Comparison of ENCODE assay signal across 25 cellular contexts in the genomic region with DNA sequence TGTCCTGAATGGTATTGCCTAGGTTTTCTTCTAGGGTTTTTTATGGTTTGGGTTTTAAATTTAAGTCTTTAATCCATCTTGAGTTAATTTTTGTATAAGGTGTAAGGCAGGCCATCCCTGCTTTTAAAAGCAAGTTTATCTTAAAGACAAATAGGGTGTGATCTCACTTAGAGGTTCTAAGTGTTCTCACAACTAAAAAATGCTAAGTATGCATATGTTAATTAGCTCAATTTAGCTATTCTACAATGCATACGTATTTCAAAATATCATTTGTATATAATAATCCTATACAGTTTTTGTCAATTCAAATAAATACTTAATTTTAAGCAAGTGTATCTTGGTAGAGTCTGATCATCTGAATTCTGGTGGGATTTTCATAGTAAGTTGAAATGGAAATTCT. TPM values are rescaled to one million over a fixed set of nuclear protein-coding genes. Genes with fewer than 3 reads are reported as not detected.
DNase-seq lines count a peak whose midpoint lies in the region; ATAC-seq and TF ChIP-seq lines count a peak whose summit lies in the region.
"Had no signal": no experiment of that assay in that cellular context is flagged by ENCODE, and none has a peak within 500 bp of the region (broad histone marks: within the 10 kb centered on the region; RNA-seq: fewer than 3 reads in every experiment).

No MANE protein-coding gene starts in this region.

- POLR2A ChIA-PET in PC-3 (lab: Charles Lee; ENCODE audit: unreplicated experiment) = no interaction called here
- POLR2A ChIA-PET in naive thymus-derived CD8-positive, alpha-beta T cell (lab: Charles Lee) = no interaction called here

- no peaks in the 10 kb centered on the region for H3K9me2 ChIP-seq in PC-3 (replicated peaks; ENCODE audit: low read length)

- no peak overlapping the region for H2BK15ac ChIP-seq in mesendoderm (replicated peaks; ENCODE audit: low read depth)

- no peak overlapping the region for H2AK5ac ChIP-seq in mesendoderm (ENCODE audit: low read length)

- H3K79me1 ChIP-seq in mesendoderm (ENCODE audit: low read length) = no peaks in the 10 kb centered on the region

- peaks cover 18% of the 10 kb centered on the region for H3K79me2 ChIP-seq in PC-3 (ENCODE audit: low read length)
- H3K79me2 ChIP-seq in mesendoderm (ENCODE audit: control insufficient read depth, insufficient read depth, low read length) = no peaks in the 10 kb centered on the region

- H3K27me3 Mint-ChIP-seq in naive thymus-derived CD8-positive, alpha-beta T cell = no peaks in the 10 kb centered on the region
- H3K27me3 Mint-ChIP-seq: activated CD4-positive, alpha-beta T cell treated with anti-CD3 and anti-CD28 coated beads, Interleukin-2, amount 10 ng/mL, durations not matched to agents 24 days and 14 days; effector memory CD8-positive, alpha-beta T cell; natural killer cell treated with Interleukin-12 subunit alpha and Interleukin-12 subunit beta and Interleukin-15 and Interleukin-18, amount 100 ng/mL, for 72 hours; stimulated activated naive CD8-positive, alpha-beta T cell treated with anti-CD3 and anti-CD28 coated beads, Interleukin-15, Interleukin-2, amounts not matched to agents 100 ng/mL and 50 ng/mL, for 24 hours had no signal

- H3K4me1 Mint-ChIP-seq in naive thymus-derived CD8-positive, alpha-beta T cell = peaks cover 30 to 68% (median 55%) of the 10 kb centered on the region in 4 donors

- H2BK120ac ChIP-seq in mesendoderm (ENCODE audit: low read depth, low read length) = no peak overlapping the region

- TF ChIP-seq EP300 in transverse colon (IDR thresholded peaks at IDR 0.05; ENCODE audit: low read depth) = no peak

- H3K4me2 ChIP-seq in PC-3 (ENCODE audit: low read length) (no peak overlapping the region), mesendoderm (ENCODE audit: low read length) (no peak overlapping the region)
- H3K4me2 ChIP-seq: BLaER1 treated with 17β-estradiol and CSF1 and Interleukin-3, amounts not matched to agents 10 nM and 100 nM had no signal

- H4K5ac ChIP-seq in mesendoderm (ENCODE audit: low read length) = no peak overlapping the region

- H3K18ac ChIP-seq in mesendoderm (ENCODE audit: low read length) = no peak overlapping the region

- H3K9me3 Mint-ChIP-seq in naive thymus-derived CD8-positive, alpha-beta T cell = peaks cover 0 to 4% (median 0%) of the 10 kb centered on the region in 9 donors
- H3K9me3 Mint-ChIP-seq: effector memory CD8-positive, alpha-beta T cell; natural killer cell treated with Interleukin-12 subunit alpha and Interleukin-12 subunit beta and Interleukin-15 and Interleukin-18, amount 100 ng/mL, for 72 hours; stimulated activated naive CD8-positive, alpha-beta T cell treated with anti-CD3 and anti-CD28 coated beads, Interleukin-15, Interleukin-2, amounts not matched to agents 100 ng/mL and 50 ng/mL, for 24 hours; WTC11 had no signal

- no peak overlapping the region for H2AFZ ChIP-seq in PC-3 (ENCODE audit: low read length)

- H3K27ac ChIP-seq in PC-3 (ENCODE audit: low read length) = peak overlapping the region; percentile 9; the same call in 1 of the 2 replicates
- peak overlapping the region; percentile 74 to 78 for H3K27ac ChIP-seq in breast epithelium
- no peak overlapping the region for H3K27ac ChIP-seq in mesendoderm (ENCODE audit: low read depth, low read length)
- H3K27ac ChIP-seq in transverse colon = peak overlapping the region in 3 of 4 donors; percentile 68 to 79 (median 70)
- H3K27ac ChIP-seq: BLaER1 treated with 17β-estradiol and CSF1 and Interleukin-3, amounts not matched to agents 10 nM and 100 nM; spleen had no signal

- H2BK5ac ChIP-seq in mesendoderm (ENCODE audit: low read length) = no peak overlapping the region

- DNase-seq in PC-3 = no peak
- DNase-seq in breast epithelium (ENCODE audit: low spot score in 2 of 2) = no peak
- DNase-seq in mesendoderm = peak; percentile 66
- no peak for DNase-seq in transverse colon
- DNase-seq in stimulated activated naive CD4-positive, alpha-beta T cell treated with Interleukin-2 at 50 U/mL for 16 hours (lab: John Stamatoyannopoulos, UW) = no peak
- DNase-seq in naive thymus-derived CD8-positive, alpha-beta T cell = no peak
- DNase-seq: activated CD4-positive, alpha-beta T cell treated with anti-CD3 and anti-CD28 coated beads, Interleukin-2, amount 10 ng/mL, durations not matched to agents 24 days and 14 days; activated effector memory CD4-positive, alpha-beta T cell treated with anti-CD3 and anti-CD28 coated beads, Interleukin-2, amount 50 U/mL, for 16 hours; activated T-cell treated with anti-CD3 and anti-CD28 coated beads, Interleukin-2, amount 50 U/mL, for 1 hour; central memory CD4-positive, alpha-beta T cell; cortex of kidney; effector memory CD8-positive, alpha-beta T cell; heart right ventricle; kidney glomerular epithelial cell; MV-4-11; NCI-H446 treated with DMSO at 0.1 percent for 48 hours; NCI-H82; retina; spleen; stimulated activated CD4-positive, alpha-beta T cell treated with anti-CD3 and anti-CD28 coated beads, Interleukin-2, amount 100 ng/mL, for 24 hours had no signal

- no peak for TF ChIP-seq POLR2A in breast epithelium (IDR thresholded peaks at IDR 0.05)
- TF ChIP-seq POLR2A in transverse colon (IDR thresholded peaks at IDR 0.05) = no peak

- H3K9ac ChIP-seq in PC-3 (ENCODE audit: low read length) (no peak overlapping the region), mesendoderm (ENCODE audit: low read length) (no peak overlapping the region)
- H3K9ac ChIP-seq: BLaER1 treated with 17β-estradiol and CSF1 and Interleukin-3, amounts not matched to agents 10 nM and 100 nM had no signal

- H3K56ac ChIP-seq in mesendoderm (ENCODE audit: low read length) = no peak overlapping the region

- H3K9me3 ChIP-seq in PC-3 (ENCODE audit: low read length) (no peaks in the 10 kb centered on the region), breast epithelium (no peaks in the 10 kb centered on the region), transverse colon (no peaks in the 10 kb centered on the region)
- H3K9me3 ChIP-seq: BLaER1 treated with 17β-estradiol and CSF1 and Interleukin-3, amounts not matched to agents 10 nM and 100 nM; heart right ventricle; spleen had no signal

- peaks cover 35% of the 10 kb centered on the region for H3K4me1 ChIP-seq in PC-3 (ENCODE audit: insufficient read depth, low read length)
- peaks cover 0 to 19% of the 10 kb centered on the region in 2 donors for H3K4me1 ChIP-seq in breast epithelium
- H3K4me1 ChIP-seq in mesendoderm (ENCODE audit: control insufficient read depth, low read depth, low read length) = peaks cover 7% of the 10 kb centered on the region
- peaks cover 6 to 69% (median 27%) of the 10 kb centered on the region in 4 donors for H3K4me1 ChIP-seq in transverse colon

- no peaks in the 10 kb centered on the region for H3K27me3 ChIP-seq in PC-3 (ENCODE audit: low read length)
- H3K27me3 ChIP-seq in breast epithelium = no peaks in the 10 kb centered on the region
- H3K27me3 ChIP-seq in mesendoderm (ENCODE audit: insufficient read depth, low read length, poor library complexity) = no peaks in the 10 kb centered on the region
- H3K27me3 ChIP-seq in transverse colon = no peaks in the 10 kb centered on the region
- H3K27me3 ChIP-seq: BLaER1 treated with 17β-estradiol and CSF1 and Interleukin-3, amounts not matched to agents 10 nM and 100 nM; heart right ventricle; spleen had no signal

- H3K4ac ChIP-seq in mesendoderm (ENCODE audit: low read depth, low read length) = no peak overlapping the region

- in situ Hi-C loops in transverse colon (cut with MboI; ENCODE audit: low pct_ligation_motif_present in 1 of 4, low pct_unique_long_range_greater_than_20kb in 1 of 4, low sequenced_read_pairs in 3 of 4) = no loop called here

- ATAC-seq in PC-3 (no peak), HG03521 (IDR thresholded peaks at IDR 0.05; ENCODE audit: unreplicated experiment) (no peak)
- no peak for ATAC-seq in naive thymus-derived CD8-positive, alpha-beta T cell
- ATAC-seq: effector memory CD8-positive, alpha-beta T cell; natural killer cell treated with Interleukin-12 subunit alpha and Interleukin-12 subunit beta and Interleukin-15 and Interleukin-18, amount 100 ng/mL, for 72 hours; WTC11 had no signal

- H3K4me3 ChIP-seq in PC-3 (ENCODE audit: low read length) = no peak overlapping the region
- H3K4me3 ChIP-seq in breast epithelium = no peak overlapping the region
- no peak overlapping the region for H3K4me3 ChIP-seq in mesendoderm (ENCODE audit: low read length)
- no peak overlapping the region for H3K4me3 ChIP-seq in transverse colon
- H3K4me3 ChIP-seq: BLaER1 treated with 17β-estradiol and CSF1 and Interleukin-3, amounts not matched to agents 10 nM and 100 nM; heart right ventricle; spleen had no signal

- H3K36me3 ChIP-seq in PC-3 (ENCODE audit: low read depth, low read length) (0 out of 2 replicates have a peak, but pooled peaks cover 3% of the 10 kb centered on the region), breast epithelium (no peaks in the 10 kb centered on the region), mesendoderm (ENCODE audit: control insufficient read depth, insufficient read depth, low read length) (no peaks in the 10 kb centered on the region), transverse colon (peaks cover 0 to 7% (median 0%) of the 10 kb centered on the region in 4 donors)

- H3F3A ChIP-seq in PC-3 (ENCODE audit: low read length, unreplicated experiment) = no peaks in the 10 kb centered on the region

- no peaks in the 10 kb centered on the region for H4K20me1 ChIP-seq in PC-3 (ENCODE audit: low read length)

- CTCF ChIA-PET in PC-3 (lab: Charles Lee) = no interaction called here

- peaks cover 15 to 41% (median 27%) of the 10 kb centered on the region in 3 donors for H3K36me3 Mint-ChIP-seq in naive thymus-derived CD8-positive, alpha-beta T cell
- H3K36me3 Mint-ChIP-seq: WTC11 had no signal

- WGBS in mesendoderm (ENCODE audit: extremely low coverage, insufficient coverage, low lambda C conversion rate) = no CpG with 5 or more reads among the region's 1 CpG
- WGBS in transverse colon (ENCODE audit: low coverage in 1 of 2), 2 donors = 81 to 89% methylated on average over 1 of the region's 1 CpG

- TF ChIP-seq CTCF in PC-3 (conservative IDR thresholded peaks at IDR 0.05; ENCODE audit: low read depth, low read length) (no peak), breast epithelium (IDR thresholded peaks at IDR 0.05) (no peak), transverse colon (IDR thresholded peaks at IDR 0.05) (no peak)

- H3K23ac ChIP-seq in mesendoderm (ENCODE audit: low read length) = no peak overlapping the region

- H4K8ac ChIP-seq in mesendoderm (ENCODE audit: low read depth, low read length) = no peak overlapping the region

- no peak overlapping the region for H3K4me3 Mint-ChIP-seq in naive thymus-derived CD8-positive, alpha-beta T cell
- H3K4me3 Mint-ChIP-seq: activated CD4-positive, alpha-beta T cell treated with anti-CD3 and anti-CD28 coated beads, Interleukin-2, amount 10 ng/mL, durations not matched to agents 24 days and 14 days; effector memory CD8-positive, alpha-beta T cell; natural killer cell treated with Interleukin-12 subunit alpha and Interleukin-12 subunit beta and Interleukin-15 and Interleukin-18, amount 100 ng/mL, for 72 hours; stimulated activated naive CD8-positive, alpha-beta T cell treated with anti-CD3 and anti-CD28 coated beads, Interleukin-15, Interleukin-2, amounts not matched to agents 100 ng/mL and 50 ng/mL, for 24 hours; WTC11 had no signal

- intact Hi-C loops in PC-3 (cut with micrococcal nuclease) (loop anchor here (5.0 kb wide), 1 partner anchor 70 kb away; no protein-coding TSS in a partner anchor), breast epithelium (cut with DNase I; ENCODE audit: low total_unique reads) (no loop called here), transverse colon (cut with DNase I; ENCODE audit: low total_unique reads) (no loop called here)

- no TSS peak for BruUV-seq in PC-3 (replicated peaks; lab: Mats Ljungman, UMichigan)

- peak overlapping the region in 1 of 10 donors; percentile 37 for H3K27ac Mint-ChIP-seq in naive thymus-derived CD8-positive, alpha-beta T cell
- H3K27ac Mint-ChIP-seq: activated CD4-positive, alpha-beta T cell treated with anti-CD3 and anti-CD28 coated beads, Interleukin-2, amount 10 ng/mL, durations not matched to agents 24 days and 14 days; effector memory CD8-positive, alpha-beta T cell; natural killer cell treated with Interleukin-12 subunit alpha and Interleukin-12 subunit beta and Interleukin-15 and Interleukin-18, amount 100 ng/mL, for 72 hours; stimulated activated naive CD8-positive, alpha-beta T cell treated with anti-CD3 and anti-CD28 coated beads, Interleukin-15, Interleukin-2, amounts not matched to agents 100 ng/mL and 50 ng/mL, for 24 hours; WTC11 had no signal

RNA-seq across cellular contexts. Expression of a gene that starts 50.4 kb away (rescaled TPM):
- total RNA-seq in PC-3 (2014; rRNA removed) = 10.3 and 17.8 TPM in 2 replicates
- 100 to 1,000 TPM in 2 of 3 donors, 10 to 100 TPM in 1; 68.5 to 131 (median 120) TPM for total RNA-seq in breast epithelium
- 2.0 TPM for polyA plus RNA-seq in mesendoderm (2013, experiment 1 of 2)
- polyA plus RNA-seq in mesendoderm (2013, experiment 2 of 2) = 2.2 TPM
- 10 to 100 TPM; 26.9 to 53.7 (median 46.1) TPM for total RNA-seq in transverse colon
- 10 to 100 TPM; 31.8 to 35.4 TPM for total RNA-seq in naive thymus-derived CD8-positive, alpha-beta T cell
- polyA plus RNA-seq in naive thymus-derived CD8-positive, alpha-beta T cell = 10 to 100 TPM; 12.2 to 14.5 (median 14.5) TPM
